In the genomic region with DNA sequence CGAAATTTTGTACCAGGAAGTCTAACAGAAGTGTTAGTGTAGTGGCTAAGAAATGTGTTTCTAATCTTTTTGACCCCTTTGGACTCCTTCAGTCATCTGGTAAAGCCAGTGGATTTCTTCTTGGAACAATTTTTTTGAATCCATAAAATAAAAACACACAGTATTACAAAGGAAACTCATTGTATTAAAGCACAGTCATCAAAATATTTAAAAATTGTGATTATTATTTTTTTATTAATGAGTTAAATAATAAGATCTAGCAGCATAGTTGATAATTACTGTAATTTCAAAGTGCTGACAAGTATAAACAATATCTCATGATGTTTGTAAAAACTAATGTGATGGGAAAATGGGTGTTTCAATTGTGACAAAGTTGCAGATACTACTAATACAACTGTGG, we compare ENCODE assay signal across 33 cellular contexts.
"Had no signal": no experiment of that assay in that cellular context is flagged by ENCODE, and none has a peak within 500 bp of the region (broad histone marks: within the 10 kb centered on the region; RNA-seq: fewer than 3 reads in every experiment).

No MANE protein-coding gene starts in this region.

- H3K27ac ChIP-seq: adrenal gland, ascending aorta, body of pancreas, brain microvascular endothelial cell, breast epithelium, cardiac muscle cell had no signal

- H3K9me3 ChIP-seq: adrenal gland, ascending aorta, body of pancreas, breast epithelium had no signal

- DNase-seq: activated effector memory CD4-positive, alpha-beta T cell treated with Interleukin-2 at 50 U/mL for 16 hours; activated gamma-delta T cell; activated gamma-delta T cell treated with Interleukin-2 at 50 U/mL for 16 hours; activated naive CD4-positive, alpha-beta T cell; activated naive CD4-positive, alpha-beta T cell treated with anti-CD3 and anti-CD28 coated beads for 36 hours; activated naive CD4-positive, alpha-beta T cell treated with anti-CD3 and anti-CD28 coated beads, Interleukin-2, amount 10 ng/mL, durations not matched to agents 7 days and 5 days; activated naive CD4-positive, alpha-beta T cell treated with anti-CD3 and anti-CD28 coated beads, Interleukin-2, amount 50 U/mL, for 16 hours; activated naive CD4-positive, alpha-beta T cell treated with Interleukin-2 at 50 U/mL for 16 hours; activated naive CD8-positive, alpha-beta T cell treated with anti-CD3 and anti-CD28 coated beads for 36 hours; activated naive CD8-positive, alpha-beta T cell treated with anti-CD3 and anti-CD28 coated beads, Interleukin-2, amount 10 ng/mL, durations not matched to agents 7 days and 5 days; activated naive CD8-positive, alpha-beta T cell treated with anti-CD3 and anti-CD28 coated beads, Interleukin-2, amount 50 U/mL, for 24 hours; activated T-cell treated with anti-CD3 and anti-CD28 coated beads, Interleukin-2, amount 50 U/mL, for 1 hour; activated T-cell treated with anti-CD3 and anti-CD28 coated beads, Interleukin-2, amount 50 U/mL, for 24 hours; activated T-cell treated with anti-CD3 and anti-CD28 coated beads, Interleukin-2, amount 50 U/mL, for 4 hours; activated T-cell treated with anti-CD3 and anti-CD28 coated beads, Interleukin-2, amount 50 U/mL, for 48 hours; activated T-cell treated with anti-CD3 and anti-CD28 coated beads, Interleukin-2, amount 50 U/mL, for 72 hours; adrenal gland; amniotic stem cell; amygdala; anterior cingulate cortex; aorta; body of pancreas; brain microvascular endothelial cell; caudate nucleus; central memory CD4-positive, alpha-beta T cell; cerebellar nuclear complex had no signal

- ATAC-seq: activated naive CD4-positive, alpha-beta T cell treated with anti-CD3 and anti-CD28 coated beads, Interleukin-2, amount 50 U/mL, for 72 hours; activated naive CD8-positive, alpha-beta T cell treated with anti-CD3 and anti-CD28 coated beads, Interleukin-2, amount 50 U/mL, for 24 hours; activated T-cell treated with anti-CD3 and anti-CD28 coated beads, Interleukin-2, amount 50 U/mL, for 4 hours; activated T-cell treated with anti-CD3 and anti-CD28 coated beads, Interleukin-2, amount 50 U/mL, for 72 hours; activated T-helper 17 cell treated with anti-CD3 and anti-CD28 coated beads, Interleukin-2, amount 50 U/mL, for 72 hours; body of pancreas had no signal

- H3K27me3 ChIP-seq: adrenal gland, ascending aorta, body of pancreas, brain microvascular endothelial cell, breast epithelium, cardiac muscle cell had no signal

- FAIRE-seq: astrocyte, bronchial epithelial cell had no signal

- H3K4me1 ChIP-seq: adrenal gland, ascending aorta, body of pancreas, breast epithelium had no signal

- H3K4me3 ChIP-seq: adrenal gland, ascending aorta, body of pancreas, breast epithelium, cardiac muscle cell had no signal

- H3K36me3 ChIP-seq: adrenal gland, ascending aorta, brain microvascular endothelial cell, breast epithelium, cardiac muscle cell had no signal
